Comparison of ENCODE assay signal across 1 cellular context in genomic region chr10:61821153-61821552, GRCh38.
TF ChIP-seq lines count a peak whose summit lies in the region.

No MANE protein-coding gene starts in this region.

TF ChIP-seq in IMR-90, 13 proteins besides CTCF, POLR2A, EP300 and RAD21 (continued from another document):
- TF ChIP-seq, protein P1, sequence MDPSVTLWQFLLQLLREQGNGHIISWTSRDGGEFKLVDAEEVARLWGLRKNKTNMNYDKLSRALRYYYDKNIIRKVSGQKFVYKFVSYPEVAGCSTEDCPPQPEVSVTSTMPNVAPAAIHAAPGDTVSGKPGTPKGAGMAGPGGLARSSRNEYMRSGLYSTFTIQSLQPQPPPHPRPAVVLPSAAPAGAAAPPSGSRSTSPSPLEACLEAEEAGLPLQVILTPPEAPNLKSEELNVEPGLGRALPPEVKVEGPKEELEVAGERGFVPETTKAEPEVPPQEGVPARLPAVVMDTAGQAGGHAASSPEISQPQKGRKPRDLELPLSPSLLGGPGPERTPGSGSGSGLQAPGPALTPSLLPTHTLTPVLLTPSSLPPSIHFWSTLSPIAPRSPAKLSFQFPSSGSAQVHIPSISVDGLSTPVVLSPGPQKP (IDR thresholded peaks at IDR 0.05; ENCODE audit: borderline replicate concordance, low read depth, low read length), result no peak
- TF ChIP-seq MAZ (IDR thresholded peaks at IDR 0.05; ENCODE audit: borderline replicate concordance, low read depth, low read length) (no peak), MAFK (IDR thresholded peaks at IDR 0.05; ENCODE audit: low read depth, low read length) (no peak), BHLHE40 (IDR thresholded peaks at IDR 0.05; ENCODE audit: low read depth, low read length) (no peak), NFE2L2 (IDR thresholded peaks at IDR 0.05; ENCODE audit: low read depth, low read length) (no peak)
